16 cellular contexts compared by ENCODE assay signal in genomic region chr10:49609283-49610014, GRCh38. TPM values are rescaled to one million over a fixed set of nuclear protein-coding genes. Genes with fewer than 3 reads are reported as not detected.
DNase-seq lines count a peak whose midpoint lies in the region; ATAC-seq, FAIRE-seq and TF ChIP-seq lines count a peak whose summit lies in the region.
"Had no signal": no experiment of that assay in that cellular context is flagged by ENCODE, and none has a peak within 500 bp of the region (broad histone marks: within the 10 kb centered on the region; RNA-seq: fewer than 3 reads in every experiment).

No MANE protein-coding gene starts in this region.

- POLR2A ChIA-PET in A549 (lab: Yijun Ruan, JAX) (no interaction called here), PC-3 (lab: Charles Lee; ENCODE audit: unreplicated experiment) (no interaction called here)
- POLR2A ChIA-PET in CD8-positive, alpha-beta memory T cell (lab: Charles Lee) = no interaction called here

- H3K4me1 ChIP-seq in A549 (no peaks in the 10 kb centered on the region; the same call in 2 of the 3 replicates), HUES6 (ENCODE audit: control insufficient read depth, insufficient read depth, low read length) (peaks cover 36% of the 10 kb centered on the region), PC-3 (ENCODE audit: insufficient read depth, low read length) (no peaks in the 10 kb centered on the region)
- no peaks in the 10 kb centered on the region for H3K4me1 ChIP-seq in CD8-positive, alpha-beta memory T cell (ENCODE audit: insufficient read depth, low read length)

- H3K36me3 Mint-ChIP-seq in nephron (ENCODE audit: low read depth) = no peaks in the 10 kb centered on the region
- no peaks in the 10 kb centered on the region for H3K36me3 Mint-ChIP-seq in CD8-positive, alpha-beta memory T cell
- peaks cover 6 to 10% of the 10 kb centered on the region in 2 donors for H3K36me3 Mint-ChIP-seq in activated T-cell treated with anti-CD3 and anti-CD28 coated beads, Interleukin-2, amount 50 U/mL, for 72 hours (ENCODE audit: insufficient read depth in 2 of 2)

- H3K27me3 ChIP-seq in HUES6 (ENCODE audit: control insufficient read depth, insufficient read depth, low read length) (peaks cover 100% of the 10 kb centered on the region), PC-3 (ENCODE audit: low read length) (peaks cover 70% of the 10 kb centered on the region)
- peaks cover 17% of the 10 kb centered on the region for H3K27me3 ChIP-seq in CD8-positive, alpha-beta memory T cell (ENCODE audit: insufficient read depth, low read length, poor library complexity, severe bottlenecking)

- peaks cover 100% of the 10 kb centered on the region for H3K27me3 Mint-ChIP-seq in nephron (ENCODE audit: low read depth)
- H3K27me3 Mint-ChIP-seq in CD8-positive, alpha-beta memory T cell = peaks cover 51 to 71% of the 10 kb centered on the region in 2 donors
- peaks cover 83% of the 10 kb centered on the region for H3K27me3 Mint-ChIP-seq in activated T-cell treated with anti-CD3 and anti-CD28 coated beads, Interleukin-2, amount 50 U/mL, for 72 hours (ENCODE audit: low read depth)

- H3K4me2 ChIP-seq in A549 (peak overlapping the region; percentile 67), PC-3 (ENCODE audit: low read length) (no peak overlapping the region)

- H3K79me2 ChIP-seq in PC-3 (ENCODE audit: low read length) = no peaks in the 10 kb centered on the region

- no peaks in the 10 kb centered on the region for H3K9me3 ChIP-seq in A549
- H3K9me3 ChIP-seq in HUES6 (ENCODE audit: control insufficient read depth, insufficient read depth, low read depth, low read length) = no peaks in the 10 kb centered on the region
- H3K9me3 ChIP-seq in PC-3 (ENCODE audit: low read length) = no peaks in the 10 kb centered on the region
- H3K9me3 ChIP-seq in CD8-positive, alpha-beta memory T cell (ENCODE audit: low read length) = no peaks in the 10 kb centered on the region

- no peak overlapping the region for H3K27ac ChIP-seq in A549
- H3K27ac ChIP-seq in HUES6 (ENCODE audit: low read depth, low read length) = no peak overlapping the region
- H3K27ac ChIP-seq in PC-3 (ENCODE audit: low read length) = no peak overlapping the region
- H3K27ac ChIP-seq in CD8-positive, alpha-beta memory T cell (ENCODE audit: low read depth, low read length) = no peak overlapping the region

- H3K9me3 Mint-ChIP-seq in nephron = peaks cover 6% of the 10 kb centered on the region
- H3K9me3 Mint-ChIP-seq in CD8-positive, alpha-beta memory T cell = peaks cover 0 to 18% (median 9%) of the 10 kb centered on the region in 5 donors
- no peaks in the 10 kb centered on the region for H3K9me3 Mint-ChIP-seq in activated T-cell treated with anti-CD3 and anti-CD28 coated beads, Interleukin-2, amount 50 U/mL, for 72 hours

- no peak for TF ChIP-seq CTCF in A549 (IDR thresholded peaks at IDR 0.05)
- no peak for TF ChIP-seq CTCF in nephron (IDR thresholded peaks at IDR 0.05; ENCODE audit: unreplicated experiment in 3 of 3)
- TF ChIP-seq CTCF in PC-3 (conservative IDR thresholded peaks at IDR 0.05; ENCODE audit: low read depth, low read length) = no peak

- 52% methylated on average over 41 of the region's 53 CpGs for WGBS in A549 (ENCODE audit: missing lambda C conversion rate)

- no peak for TF ChIP-seq RAD21 in A549 (conservative IDR thresholded peaks at IDR 0.05 in 1 of 2, IDR thresholded peaks at IDR 0.05 in 1 of 2)

- H3K27ac Mint-ChIP-seq in nephron = no peak overlapping the region
- H3K27ac Mint-ChIP-seq in CD8-positive, alpha-beta memory T cell = no peak overlapping the region
- H3K27ac Mint-ChIP-seq in activated T-cell treated with anti-CD3 and anti-CD28 coated beads, Interleukin-2, amount 50 U/mL, for 72 hours = no peak overlapping the region
- H3K27ac Mint-ChIP-seq: activated naive CD4-positive, alpha-beta T cell treated with anti-CD3 and anti-CD28 coated beads for 36 hours had no signal

- no peak for DNase-seq in A549 (ENCODE audit: low read depth in 1 of 2, low spot score in 1 of 2)
- peak; percentile 22 for DNase-seq in astrocyte of the hippocampus (ENCODE audit: low read depth, low spot score)
- DNase-seq in PC-3 = no peak
- DNase-seq in CD8-positive, alpha-beta memory T cell = no peak
- no peak for DNase-seq in HuH-7.5 (ENCODE audit: low spot score)
- DNase-seq in activated T-cell treated with anti-CD3 and anti-CD28 coated beads, Interleukin-2, amount 50 U/mL, for 72 hours = no peak
- DNase-seq: activated CD4-positive, alpha-beta T cell treated with anti-CD3 and anti-CD28 coated beads, Interleukin-2, amount 50 U/mL, for 4 hours; activated naive CD4-positive, alpha-beta T cell treated with anti-CD3 and anti-CD28 coated beads for 36 hours; cortex of kidney had no signal

- 0 out of 2 replicates have a peak, but pooled peaks cover 8% of the 10 kb centered on the region for H4K20me1 ChIP-seq in PC-3 (ENCODE audit: low read length)

- no peaks in the 10 kb centered on the region for H3F3A ChIP-seq in PC-3 (ENCODE audit: low read length, unreplicated experiment)

- H3K4me1 Mint-ChIP-seq in nephron = peaks cover 32% of the 10 kb centered on the region
- H3K4me1 Mint-ChIP-seq in CD8-positive, alpha-beta memory T cell = peaks cover 13 to 18% (median 15%) of the 10 kb centered on the region in 3 donors
- peaks cover 7% of the 10 kb centered on the region for H3K4me1 Mint-ChIP-seq in activated T-cell treated with anti-CD3 and anti-CD28 coated beads, Interleukin-2, amount 50 U/mL, for 72 hours (ENCODE audit: low read depth)

- H3K4me3 ChIP-seq in A549 (peak overlapping the region; percentile 26; the same call in 2 of the 3 replicates), HUES6 (ENCODE audit: low read depth, low read length) (peak overlapping the region; percentile 66), PC-3 (ENCODE audit: low read length) (no peak overlapping the region)
- no peak overlapping the region for H3K4me3 ChIP-seq in CD8-positive, alpha-beta memory T cell (ENCODE audit: low read length)

- no peak for FAIRE-seq in A549 (lab: Jason Lieb, UNC)

- H3K9me2 ChIP-seq in PC-3 (replicated peaks; ENCODE audit: low read length) = no peaks in the 10 kb centered on the region

- peak overlapping the region in 2 of 3 experiments; percentile 75 to 79 for H3K4me3 Mint-ChIP-seq in nephron
- no peak overlapping the region for H3K4me3 Mint-ChIP-seq in CD8-positive, alpha-beta memory T cell
- H3K4me3 Mint-ChIP-seq in activated T-cell treated with anti-CD3 and anti-CD28 coated beads, Interleukin-2, amount 50 U/mL, for 72 hours = no peak overlapping the region
- H3K4me3 Mint-ChIP-seq: activated naive CD4-positive, alpha-beta T cell treated with anti-CD3 and anti-CD28 coated beads for 36 hours had no signal

- CTCF ChIA-PET in A549 (lab: Yijun Ruan, JAX) = no interaction called here
- CTCF ChIA-PET in PC-3 (lab: Charles Lee) = no interaction called here
- CTCF ChIA-PET in CD8-positive, alpha-beta memory T cell (lab: Charles Lee) = no interaction called here

- no peak for TF ChIP-seq POLR2A in A549 (IDR thresholded peaks at IDR 0.05; ENCODE audit: low read length)

- intact Hi-C loops in PC-3 (cut with micrococcal nuclease) = no loop called here

- no peak overlapping the region for H2AFZ ChIP-seq in PC-3 (ENCODE audit: low read length)

- H3K36me3 ChIP-seq in HUES6 (ENCODE audit: control insufficient read depth, insufficient read depth, low read length) (no peaks in the 10 kb centered on the region), PC-3 (ENCODE audit: low read depth, low read length) (no peaks in the 10 kb centered on the region)
- no peaks in the 10 kb centered on the region for H3K36me3 ChIP-seq in CD8-positive, alpha-beta memory T cell (ENCODE audit: insufficient read depth, low read length)

- H3K9ac ChIP-seq in HUES6 (ENCODE audit: low read length) (no peak overlapping the region), PC-3 (ENCODE audit: low read length) (no peak overlapping the region)

- TF ChIP-seq EP300 in A549 (IDR thresholded peaks at IDR 0.05) = no peak

- no TSS peak for BruUV-seq in PC-3 (replicated peaks; lab: Mats Ljungman, UMichigan)

- ATAC-seq in A549 (no peak), PC-3 (no peak)
- ATAC-seq in activated T-cell treated with anti-CD3 and anti-CD28 coated beads, Interleukin-2, amount 50 U/mL, for 72 hours (replicated peaks in 1 of 2) = no peak
- ATAC-seq: left colon had no signal

TF ChIP-seq in A549, 52 proteins besides CTCF, POLR2A, EP300 and RAD21 (continues in another document):
- TF ChIP-seq E2F6 (IDR thresholded peaks at IDR 0.05; ENCODE audit: borderline replicate concordance, low read depth) (no peak), HOXB13 (CRISPR knock-in tag; IDR thresholded peaks at IDR 0.05; ENCODE audit: low read depth) (no peak), FOXS1 (CRISPR knock-in tag; IDR thresholded peaks at IDR 0.05) (no peak), ZSCAN20 (CRISPR knock-in tag; IDR thresholded peaks at IDR 0.05) (no peak)

RNA-seq across cellular contexts. Expression of gene SLC18A3, which starts 0.7 kb away (rescaled TPM):
- polyA plus RNA-seq in A549 (2011; rRNA removed) (not detected in 2 replicates), A549 (2017; fragmentation: RNase III; extraction: RNeasy Plus Mini Kit Qiagen cat#74134 plus additional on column Dnase treatment) (not detected in 3 replicates)
- polyA plus RNA-seq in A549 (2012; cell fraction: cytosol; rRNA removed) = not detected in 2 replicates
- polyA plus RNA-seq in A549 (2012; cell fraction: nucleus; rRNA removed) = 0.02 TPM in 1 of 2 replicates, not detected in the other
- not detected in 2 replicates for polyA minus RNA-seq in A549 (2011; rRNA and poly(A)+ RNA removed)
- not detected in 2 replicates for total RNA-seq in PC-3 (2014; rRNA removed)
- not detected for total RNA-seq in CD8-positive, alpha-beta memory T cell
- polyA plus RNA-seq in CD8-positive, alpha-beta memory T cell = not detected
- not detected for total RNA-seq in activated T-cell treated with anti-CD3 and anti-CD28 coated beads, Interleukin-2, amount 50 U/mL, for 72 hours
- total RNA-seq: activated naive CD4-positive, alpha-beta T cell treated with anti-CD3 and anti-CD28 coated beads for 36 hours; pulmonary artery endothelial cell had no signal
- polyA plus RNA-seq: BJ had no signal

RNA-seq across cellular contexts. Expression of gene CHAT, which starts 4.4 kb away (rescaled TPM):
- polyA plus RNA-seq in A549 (2011; rRNA removed) = not detected in 2 replicates
- polyA plus RNA-seq in A549 (2012; cell fraction: cytosol; rRNA removed) = not detected in 2 replicates
- polyA plus RNA-seq in A549 (2012; cell fraction: nucleus; rRNA removed) = not detected in 2 replicates
- polyA plus RNA-seq in A549 (2017; fragmentation: RNase III; extraction: RNeasy Plus Mini Kit Qiagen cat#74134 plus additional on column Dnase treatment) = not detected in 3 replicates
- polyA minus RNA-seq in A549 (2011; rRNA and poly(A)+ RNA removed) = not detected in 2 replicates
- total RNA-seq in PC-3 (2014; rRNA removed) = not detected in 2 replicates
- total RNA-seq in CD8-positive, alpha-beta memory T cell = not detected
- polyA plus RNA-seq in CD8-positive, alpha-beta memory T cell = not detected
- under 1 TPM in 1 of 2 donors, not detected in 1; 0.14 TPM for total RNA-seq in activated T-cell treated with anti-CD3 and anti-CD28 coated beads, Interleukin-2, amount 50 U/mL, for 72 hours
- total RNA-seq: activated naive CD4-positive, alpha-beta T cell treated with anti-CD3 and anti-CD28 coated beads for 36 hours; fibroblast of villous mesenchyme; pulmonary artery endothelial cell had no signal
- polyA plus RNA-seq: BJ, thymus had no signal

Comparison
In these comparisons a context has a peak if more than half of its experiments do, and no peak if none do; other contexts are left out.
1. H3K4me3 ChIP-seq: peak in A549 (single experiment) and HUES6 (single experiment); none in PC-3 (single experiment) and CD8-positive, alpha-beta memory T cell (single experiment).
2. H3K4me3 Mint-ChIP-seq: peak in nephron (2 of 3); none in CD8-positive, alpha-beta memory T cell (0 of 7) and activated T-cell treated with anti-CD3 and anti-CD28 coated beads, Interleukin-2, amount 50 U/mL, for 72 hours (0 of 2).